Comparison of ENCODE assay signal across 16 cellular contexts in the genomic region with DNA sequence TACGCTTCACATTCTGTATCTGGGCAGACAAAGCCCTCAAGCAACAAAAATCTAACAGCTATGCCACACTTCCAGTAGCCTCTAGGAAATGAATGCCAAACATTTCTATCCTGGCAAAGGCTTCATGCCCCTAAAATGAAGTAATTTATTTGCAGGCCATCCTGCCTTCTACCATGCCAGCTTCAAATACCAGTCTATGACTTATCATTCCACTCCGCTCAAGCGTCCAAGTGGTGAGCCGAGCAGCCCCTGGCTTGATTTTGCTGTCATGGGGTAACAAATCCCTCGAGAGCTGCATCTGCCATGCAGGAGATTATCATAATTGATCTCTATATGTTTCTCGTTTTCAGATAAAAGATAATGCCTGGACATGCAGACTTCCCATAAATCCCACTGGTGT.
DNase-seq lines count a peak whose midpoint lies in the region; ATAC-seq lines count a peak whose summit lies in the region.
"Had no signal": no experiment of that assay in that cellular context is flagged by ENCODE, and none has a peak within 500 bp of the region (broad histone marks: within the 10 kb centered on the region; RNA-seq: fewer than 3 reads in every experiment).

No MANE protein-coding gene starts in this region.

- H3K4me3 Mint-ChIP-seq in activated CD8-positive, alpha-beta memory T cell treated with anti-CD3 and anti-CD28 coated beads, Interleukin-2, amount 10 ng/mL, durations not matched to agents 7 days and 5 days: no peak overlapping the region
- H3K4me3 Mint-ChIP-seq: activated T-cell treated with anti-CD3 and anti-CD28 coated beads, Interleukin-2, amount 50 U/mL, for 24 hours; mesothelial cell of epicardium; T-helper 17 cell had no signal

- DNase-seq in ACHN: peak; percentile 89
- peak; percentile 81 for DNase-seq in M059J (ENCODE audit: low read depth)
- DNase-seq in cerebellar cortex (ENCODE audit: low spot score): peak; percentile 81
- peak; percentile 90 for DNase-seq in kidney tubule cell (ENCODE audit: low spot score)
- DNase-seq in activated CD8-positive, alpha-beta memory T cell treated with anti-CD3 and anti-CD28 coated beads, Interleukin-2, amount 10 ng/mL, durations not matched to agents 7 days and 5 days: no peak
- no peak for DNase-seq in NCI-H187 treated with DMSO at 0.1 percent for 48 hours (lab: John Stamatoyannopoulos, UW)
- no peak for DNase-seq in NCI-H748 (lab: John Stamatoyannopoulos, UW; ENCODE audit: unreplicated experiment)
- DNase-seq: activated CD4-positive, alpha-beta T cell treated with anti-CD3 and anti-CD28 coated beads for 4 hours; activated T-cell treated with anti-CD3 and anti-CD28 coated beads, Interleukin-2, amount 50 U/mL, for 24 hours; dermis blood vessel endothelial cell; esophagus squamous epithelium; NCI-H510A; pancreas; T-helper 17 cell had no signal

- no peak for ATAC-seq in activated CD8-positive, alpha-beta memory T cell treated with anti-CD3 and anti-CD28 coated beads, Interleukin-2, amount 10 ng/mL, durations not matched to agents 7 days and 5 days
- no peak for ATAC-seq in GM18873 (IDR thresholded peaks at IDR 0.05; ENCODE audit: low FRiP score, unreplicated experiment)
- ATAC-seq: T-helper 17 cell had no signal

- no peaks in the 10 kb centered on the region for H3K36me3 Mint-ChIP-seq in activated CD8-positive, alpha-beta memory T cell treated with anti-CD3 and anti-CD28 coated beads, Interleukin-2, amount 10 ng/mL, durations not matched to agents 7 days and 5 days

- CTCF ChIA-PET in activated CD8-positive, alpha-beta memory T cell treated with anti-CD3 and anti-CD28 coated beads, Interleukin-2, amount 10 ng/mL, durations not matched to agents 7 days and 5 days (lab: Charles Lee): no interaction called here

- no peaks in the 10 kb centered on the region for H3K9me3 Mint-ChIP-seq in activated CD8-positive, alpha-beta memory T cell treated with anti-CD3 and anti-CD28 coated beads, Interleukin-2, amount 10 ng/mL, durations not matched to agents 7 days and 5 days (ENCODE audit: low read depth)
- H3K9me3 Mint-ChIP-seq: activated T-cell treated with anti-CD3 and anti-CD28 coated beads, Interleukin-2, amount 50 U/mL, for 24 hours; mesothelial cell of epicardium had no signal

- H3K27me3 Mint-ChIP-seq in activated CD8-positive, alpha-beta memory T cell treated with anti-CD3 and anti-CD28 coated beads, Interleukin-2, amount 10 ng/mL, durations not matched to agents 7 days and 5 days: peaks cover 4% of the 10 kb centered on the region

- in situ Hi-C loops in ACHN (cut with HindIII; ENCODE audit: low pct_ligation_motif_present, low pct_unique_long_range_greater_than_20kb, low sequenced_read_pairs): no loop called here

- H3K4me1 Mint-ChIP-seq in activated CD8-positive, alpha-beta memory T cell treated with anti-CD3 and anti-CD28 coated beads, Interleukin-2, amount 10 ng/mL, durations not matched to agents 7 days and 5 days: no peaks in the 10 kb centered on the region
- H3K4me1 Mint-ChIP-seq: T-helper 17 cell had no signal

- H3K27ac Mint-ChIP-seq in activated CD8-positive, alpha-beta memory T cell treated with anti-CD3 and anti-CD28 coated beads, Interleukin-2, amount 10 ng/mL, durations not matched to agents 7 days and 5 days: no peak overlapping the region
- H3K27ac Mint-ChIP-seq: activated T-cell treated with anti-CD3 and anti-CD28 coated beads, Interleukin-2, amount 50 U/mL, for 24 hours; mesothelial cell of epicardium; T-helper 17 cell had no signal

Comparison
In these comparisons a context has a peak if more than half of its experiments do, and no peak if none do; other contexts are left out.
1. DNase-seq: peak in ACHN (single experiment), M059J (single experiment), cerebellar cortex (single experiment) and kidney tubule cell (single experiment); none in activated CD8-positive, alpha-beta memory T cell treated with anti-CD3 and anti-CD28 coated beads, Interleukin-2, amount 10 ng/mL, durations not matched to agents 7 days and 5 days (single experiment), NCI-H187 treated with DMSO at 0.1 percent for 48 hours (single experiment) and NCI-H748 (single experiment).